ENCODE assay signal across 1 cellular context in the genomic region with DNA sequence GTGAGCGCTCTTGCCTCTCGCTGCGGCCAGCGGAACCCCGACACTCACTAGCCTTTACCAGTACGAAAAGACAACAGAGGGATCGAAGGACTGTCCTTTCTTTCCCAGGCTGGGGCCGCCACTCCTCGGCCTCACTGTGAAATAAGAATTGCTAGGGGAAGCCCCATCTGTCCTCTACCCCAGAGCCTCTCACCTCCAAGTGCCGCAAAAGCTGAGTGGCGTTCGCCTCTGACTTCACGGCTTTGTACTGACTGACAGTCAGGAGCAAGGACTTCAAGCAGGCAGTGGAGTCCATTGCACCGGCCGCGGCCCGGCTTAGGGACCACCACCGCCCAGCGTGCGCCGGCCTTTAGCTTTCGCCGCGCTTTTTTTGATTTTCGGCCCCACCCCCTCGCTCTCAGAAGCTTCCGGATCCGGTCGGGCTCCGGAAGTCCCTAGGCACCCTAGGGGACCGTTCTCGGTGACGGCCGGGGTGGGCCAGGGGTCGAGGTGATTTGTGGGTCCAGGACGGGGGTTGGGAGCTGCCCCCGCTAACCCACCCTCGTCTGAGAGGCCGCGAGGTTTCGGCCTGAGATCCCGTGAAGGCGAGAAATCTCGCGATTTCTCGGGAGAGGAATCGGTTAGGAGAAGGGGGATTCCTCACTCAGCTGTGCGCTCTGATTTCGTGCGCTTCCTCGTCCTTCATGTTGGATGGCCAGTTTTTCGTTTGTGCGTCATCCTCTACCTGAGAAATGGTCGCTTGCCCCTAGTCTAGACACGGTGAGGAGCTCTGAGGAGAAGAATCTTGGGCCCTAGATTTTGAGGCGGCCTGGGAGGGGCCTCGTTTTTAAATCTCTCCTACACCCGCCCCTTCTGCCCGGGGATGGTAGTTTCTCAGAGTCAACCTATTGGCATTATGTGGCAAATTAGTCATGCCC.
TF ChIP-seq lines count a peak whose summit lies in the region.

A gene (minus strand): TSS at position 358 of the 917 bp plus-strand sequence. CDS start 63 bp downstream, at position 295.
A gene with protein sequence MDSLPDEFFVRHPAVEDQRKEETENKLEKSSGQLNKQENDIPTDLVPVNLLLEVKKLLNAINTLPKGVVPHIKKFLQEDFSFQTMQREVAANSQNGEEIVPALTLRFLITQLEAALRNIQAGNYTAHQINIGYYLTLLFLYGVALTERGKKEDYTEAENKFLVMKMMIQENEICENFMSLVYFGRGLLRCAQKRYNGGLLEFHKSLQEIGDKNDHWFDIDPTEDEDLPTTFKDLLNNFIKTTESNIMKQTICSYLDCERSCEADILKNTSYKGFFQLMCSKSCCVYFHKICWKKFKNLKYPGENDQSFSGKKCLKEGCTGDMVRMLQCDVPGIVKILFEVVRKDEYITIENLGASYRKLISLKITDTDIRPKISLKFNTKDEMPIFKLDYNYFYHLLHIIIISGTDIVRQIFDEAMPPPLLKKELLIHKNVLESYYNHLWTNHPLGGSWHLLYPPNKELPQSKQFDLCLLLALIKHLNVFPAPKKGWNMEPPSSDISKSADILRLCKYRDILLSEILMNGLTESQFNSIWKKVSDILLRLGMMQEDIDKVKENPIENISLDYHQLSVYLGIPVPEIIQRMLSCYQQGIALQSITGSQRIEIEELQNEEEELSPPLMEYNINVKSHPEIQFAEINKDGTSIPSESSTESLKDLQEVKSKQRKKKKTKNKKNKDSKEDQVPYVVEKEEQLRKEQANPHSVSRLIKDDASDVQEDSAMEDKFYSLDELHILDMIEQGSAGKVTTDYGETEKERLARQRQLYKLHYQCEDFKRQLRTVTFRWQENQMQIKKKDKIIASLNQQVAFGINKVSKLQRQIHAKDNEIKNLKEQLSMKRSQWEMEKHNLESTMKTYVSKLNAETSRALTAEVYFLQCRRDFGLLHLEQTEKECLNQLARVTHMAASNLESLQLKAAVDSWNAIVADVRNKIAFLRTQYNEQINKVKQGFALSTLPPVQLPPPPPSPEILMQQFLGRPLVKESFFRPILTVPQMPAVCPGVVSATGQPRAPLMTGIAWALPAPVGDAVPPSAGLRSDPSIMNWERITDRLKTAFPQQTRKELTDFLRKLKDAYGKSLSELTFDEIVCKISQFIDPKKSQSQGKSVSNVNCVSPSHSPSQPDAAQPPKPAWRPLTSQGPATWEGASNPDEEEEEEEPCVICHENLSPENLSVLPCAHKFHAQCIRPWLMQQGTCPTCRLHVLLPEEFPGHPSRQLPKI (plus strand): TSS at position 642 of the 917 bp plus-strand sequence. CDS start 15,685 bp downstream, outside the sequence.

TF ChIP-seq in HepG2, 621 proteins besides CTCF, POLR2A, EP300 and RAD21 (continued from another document and continues in another):
- TF ChIP-seq, protein P1, sequence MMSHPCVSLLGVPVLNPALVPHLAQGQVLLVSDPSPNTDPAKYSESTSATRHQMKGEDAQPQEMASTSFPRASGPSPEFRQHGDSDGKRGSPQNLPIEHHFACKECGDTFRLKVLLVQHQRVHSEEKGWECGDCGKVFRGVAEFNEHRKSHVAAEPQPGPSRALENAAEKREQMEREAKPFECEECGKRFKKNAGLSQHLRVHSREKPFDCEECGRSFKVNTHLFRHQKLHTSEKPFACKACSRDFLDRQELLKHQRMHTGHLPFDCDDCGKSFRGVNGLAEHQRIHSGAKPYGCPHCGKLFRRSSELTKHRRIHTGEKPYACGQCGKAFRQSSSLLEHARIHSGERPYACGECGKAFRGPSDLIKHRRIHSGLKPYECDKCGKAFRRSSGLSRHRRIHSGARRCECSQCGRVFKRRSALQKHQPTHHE (CRISPR knock-in tag; IDR thresholded peaks at IDR 0.05; ENCODE audit: borderline replicate concordance), result no peak
- TF ChIP-seq NPAS2 (CRISPR knock-in tag; IDR thresholded peaks at IDR 0.05; ENCODE audit: borderline replicate concordance) (no peak), REXO4 (CRISPR knock-in tag; IDR thresholded peaks at IDR 0.05; ENCODE audit: borderline replicate concordance) (no peak), ZNF7 (CRISPR knock-in tag; IDR thresholded peaks at IDR 0.05) (no peak), HNRNPH1 (optimal IDR thresholded peaks at IDR 0.05; ENCODE audit: low read depth, low read length) (no peak), ZNF382 (CRISPR knock-in tag; IDR thresholded peaks at IDR 0.05; ENCODE audit: borderline replicate concordance) (no peak), HNRNPUL1 (IDR thresholded peaks at IDR 0.05; ENCODE audit: low read depth, low read length) (no peak), ZBTB42 (CRISPR knock-in tag; IDR thresholded peaks at IDR 0.05) (no peak), ZNF773 (CRISPR knock-in tag; IDR thresholded peaks at IDR 0.05; ENCODE audit: borderline replicate concordance) (no peak), HMG20A (CRISPR knock-in tag; IDR thresholded peaks at IDR 0.05; ENCODE audit: borderline replicate concordance) (peak; percentile 4; the same call in 1 of the 2 replicates), ZBTB8A (CRISPR knock-in tag; IDR thresholded peaks at IDR 0.05; ENCODE audit: borderline replicate concordance, low read depth) (no peak), ZNF589 (CRISPR knock-in tag; conservative IDR thresholded peaks at IDR 0.05) (no peak), SNRNP70 (IDR thresholded peaks at IDR 0.05; ENCODE audit: low read depth, low read length) (no peak), SSRP1 (CRISPR knock-in tag; IDR thresholded peaks at IDR 0.05) (no peak), MEIS2 (CRISPR knock-in tag; IDR thresholded peaks at IDR 0.05) (peak; percentile 89), HOXA7 (CRISPR knock-in tag; IDR thresholded peaks at IDR 0.05) (no peak), RARG (CRISPR knock-in tag; IDR thresholded peaks at IDR 0.05; ENCODE audit: low read depth) (0 out of 2 replicates have a peak, but pooled peaks have one; percentile 59), ZSCAN12 (CRISPR knock-in tag; IDR thresholded peaks at IDR 0.05) (0 out of 2 replicates have a peak, but pooled peaks have one; percentile 72), CEBPG (CRISPR knock-in tag; IDR thresholded peaks at IDR 0.05) (no peak), MXI1 (IDR thresholded peaks at IDR 0.05; ENCODE audit: borderline replicate concordance, low read depth, low read length) (peak; percentile 100), GLI4 (CRISPR knock-in tag; IDR thresholded peaks at IDR 0.05; ENCODE audit: borderline replicate concordance) (no peak), JARID2 (CRISPR knock-in tag; IDR thresholded peaks at IDR 0.05; ENCODE audit: insufficient replicate concordance) (no peak), NFKB2 (CRISPR knock-in tag; IDR thresholded peaks at IDR 0.05; ENCODE audit: borderline replicate concordance) (0 out of 2 replicates have a peak, but pooled peaks have one; percentile 46), ZNF33A (CRISPR knock-in tag; IDR thresholded peaks at IDR 0.05; ENCODE audit: borderline replicate concordance) (no peak), KDM1A (CRISPR knock-in tag; IDR thresholded peaks at IDR 0.05) (no peak), SRSF1 (optimal IDR thresholded peaks at IDR 0.05; ENCODE audit: low read depth, low read length) (no peak)
- TF ChIP-seq, protein P2, sequence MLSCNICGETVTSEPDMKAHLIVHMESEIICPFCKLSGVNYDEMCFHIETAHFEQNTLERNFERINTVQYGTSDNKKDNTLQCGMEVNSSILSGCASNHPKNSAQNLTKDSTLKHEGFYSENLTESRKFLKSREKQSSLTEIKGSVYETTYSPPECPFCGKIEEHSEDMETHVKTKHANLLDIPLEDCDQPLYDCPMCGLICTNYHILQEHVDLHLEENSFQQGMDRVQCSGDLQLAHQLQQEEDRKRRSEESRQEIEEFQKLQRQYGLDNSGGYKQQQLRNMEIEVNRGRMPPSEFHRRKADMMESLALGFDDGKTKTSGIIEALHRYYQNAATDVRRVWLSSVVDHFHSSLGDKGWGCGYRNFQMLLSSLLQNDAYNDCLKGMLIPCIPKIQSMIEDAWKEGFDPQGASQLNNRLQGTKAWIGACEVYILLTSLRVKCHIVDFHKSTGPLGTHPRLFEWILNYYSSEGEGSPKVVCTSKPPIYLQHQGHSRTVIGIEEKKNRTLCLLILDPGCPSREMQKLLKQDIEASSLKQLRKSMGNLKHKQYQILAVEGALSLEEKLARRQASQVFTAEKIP (CRISPR knock-in tag; IDR thresholded peaks at IDR 0.05; ENCODE audit: borderline replicate concordance), result no peak
- TF ChIP-seq, protein P3, sequence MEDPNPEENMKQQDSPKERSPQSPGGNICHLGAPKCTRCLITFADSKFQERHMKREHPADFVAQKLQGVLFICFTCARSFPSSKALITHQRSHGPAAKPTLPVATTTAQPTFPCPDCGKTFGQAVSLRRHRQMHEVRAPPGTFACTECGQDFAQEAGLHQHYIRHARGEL (CRISPR knock-in tag; IDR thresholded peaks at IDR 0.05), result no peak
- TF ChIP-seq, protein P4, sequence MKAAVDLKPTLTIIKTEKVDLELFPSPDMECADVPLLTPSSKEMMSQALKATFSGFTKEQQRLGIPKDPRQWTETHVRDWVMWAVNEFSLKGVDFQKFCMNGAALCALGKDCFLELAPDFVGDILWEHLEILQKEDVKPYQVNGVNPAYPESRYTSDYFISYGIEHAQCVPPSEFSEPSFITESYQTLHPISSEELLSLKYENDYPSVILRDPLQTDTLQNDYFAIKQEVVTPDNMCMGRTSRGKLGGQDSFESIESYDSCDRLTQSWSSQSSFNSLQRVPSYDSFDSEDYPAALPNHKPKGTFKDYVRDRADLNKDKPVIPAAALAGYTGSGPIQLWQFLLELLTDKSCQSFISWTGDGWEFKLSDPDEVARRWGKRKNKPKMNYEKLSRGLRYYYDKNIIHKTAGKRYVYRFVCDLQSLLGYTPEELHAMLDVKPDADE (CRISPR knock-in tag; IDR thresholded peaks at IDR 0.05), result no peak
- TF ChIP-seq, protein P5, sequence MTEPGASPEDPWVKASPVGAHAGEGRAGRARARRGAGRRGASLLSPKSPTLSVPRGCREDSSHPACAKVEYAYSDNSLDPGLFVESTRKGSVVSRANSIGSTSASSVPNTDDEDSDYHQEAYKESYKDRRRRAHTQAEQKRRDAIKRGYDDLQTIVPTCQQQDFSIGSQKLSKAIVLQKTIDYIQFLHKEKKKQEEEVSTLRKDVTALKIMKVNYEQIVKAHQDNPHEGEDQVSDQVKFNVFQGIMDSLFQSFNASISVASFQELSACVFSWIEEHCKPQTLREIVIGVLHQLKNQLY (CRISPR knock-in tag; IDR thresholded peaks at IDR 0.05), result no peak
- TF ChIP-seq, protein P6, sequence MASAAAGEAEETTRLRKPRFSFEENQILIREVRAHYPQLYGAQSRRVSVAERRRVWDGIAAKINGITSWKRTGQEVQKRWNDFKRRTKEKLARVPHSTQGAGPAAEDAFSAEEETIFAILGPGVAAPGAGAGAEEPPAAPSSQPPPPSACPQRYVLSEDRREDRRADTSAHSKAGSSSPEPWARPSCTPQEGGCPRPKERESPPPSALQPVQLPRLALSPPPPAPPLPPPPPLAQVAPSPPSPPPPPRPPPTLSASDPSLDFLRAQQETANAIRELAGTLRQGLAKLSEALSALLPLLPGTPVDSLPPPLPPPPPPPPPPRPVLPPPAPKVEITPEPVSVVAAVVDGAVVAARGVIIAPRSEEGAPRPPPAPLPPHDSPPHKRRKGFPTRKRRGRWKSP (CRISPR knock-in tag; IDR thresholded peaks at IDR 0.05), result peak; percentile 55; the same call in 1 of the 2 replicates
- TF ChIP-seq, protein P7, sequence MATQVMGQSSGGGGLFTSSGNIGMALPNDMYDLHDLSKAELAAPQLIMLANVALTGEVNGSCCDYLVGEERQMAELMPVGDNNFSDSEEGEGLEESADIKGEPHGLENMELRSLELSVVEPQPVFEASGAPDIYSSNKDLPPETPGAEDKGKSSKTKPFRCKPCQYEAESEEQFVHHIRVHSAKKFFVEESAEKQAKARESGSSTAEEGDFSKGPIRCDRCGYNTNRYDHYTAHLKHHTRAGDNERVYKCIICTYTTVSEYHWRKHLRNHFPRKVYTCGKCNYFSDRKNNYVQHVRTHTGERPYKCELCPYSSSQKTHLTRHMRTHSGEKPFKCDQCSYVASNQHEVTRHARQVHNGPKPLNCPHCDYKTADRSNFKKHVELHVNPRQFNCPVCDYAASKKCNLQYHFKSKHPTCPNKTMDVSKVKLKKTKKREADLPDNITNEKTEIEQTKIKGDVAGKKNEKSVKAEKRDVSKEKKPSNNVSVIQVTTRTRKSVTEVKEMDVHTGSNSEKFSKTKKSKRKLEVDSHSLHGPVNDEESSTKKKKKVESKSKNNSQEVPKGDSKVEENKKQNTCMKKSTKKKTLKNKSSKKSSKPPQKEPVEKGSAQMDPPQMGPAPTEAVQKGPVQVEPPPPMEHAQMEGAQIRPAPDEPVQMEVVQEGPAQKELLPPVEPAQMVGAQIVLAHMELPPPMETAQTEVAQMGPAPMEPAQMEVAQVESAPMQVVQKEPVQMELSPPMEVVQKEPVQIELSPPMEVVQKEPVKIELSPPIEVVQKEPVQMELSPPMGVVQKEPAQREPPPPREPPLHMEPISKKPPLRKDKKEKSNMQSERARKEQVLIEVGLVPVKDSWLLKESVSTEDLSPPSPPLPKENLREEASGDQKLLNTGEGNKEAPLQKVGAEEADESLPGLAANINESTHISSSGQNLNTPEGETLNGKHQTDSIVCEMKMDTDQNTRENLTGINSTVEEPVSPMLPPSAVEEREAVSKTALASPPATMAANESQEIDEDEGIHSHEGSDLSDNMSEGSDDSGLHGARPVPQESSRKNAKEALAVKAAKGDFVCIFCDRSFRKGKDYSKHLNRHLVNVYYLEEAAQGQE (IDR thresholded peaks at IDR 0.05; ENCODE audit: borderline replicate concordance in 1 of 2, low read depth in 1 of 2, low read length in 2 of 2), result 0 out of 4 replicates have a peak, but pooled peaks of 1 of the 2 experiments have one; percentile 16
- TF ChIP-seq, protein P8, sequence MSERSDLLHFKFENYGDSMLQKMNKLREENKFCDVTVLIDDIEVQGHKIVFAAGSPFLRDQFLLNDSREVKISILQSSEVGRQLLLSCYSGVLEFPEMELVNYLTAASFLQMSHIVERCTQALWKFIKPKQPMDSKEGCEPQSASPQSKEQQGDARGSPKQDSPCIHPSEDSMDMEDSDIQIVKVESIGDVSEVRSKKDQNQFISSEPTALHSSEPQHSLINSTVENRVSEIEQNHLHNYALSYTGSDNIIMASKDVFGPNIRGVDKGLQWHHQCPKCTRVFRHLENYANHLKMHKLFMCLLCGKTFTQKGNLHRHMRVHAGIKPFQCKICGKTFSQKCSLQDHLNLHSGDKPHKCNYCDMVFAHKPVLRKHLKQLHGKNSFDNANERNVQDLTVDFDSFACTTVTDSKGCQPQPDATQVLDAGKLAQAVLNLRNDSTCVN (CRISPR knock-in tag; IDR thresholded peaks at IDR 0.05; ENCODE audit: borderline replicate concordance), result no peak
- TF ChIP-seq, protein P9, sequence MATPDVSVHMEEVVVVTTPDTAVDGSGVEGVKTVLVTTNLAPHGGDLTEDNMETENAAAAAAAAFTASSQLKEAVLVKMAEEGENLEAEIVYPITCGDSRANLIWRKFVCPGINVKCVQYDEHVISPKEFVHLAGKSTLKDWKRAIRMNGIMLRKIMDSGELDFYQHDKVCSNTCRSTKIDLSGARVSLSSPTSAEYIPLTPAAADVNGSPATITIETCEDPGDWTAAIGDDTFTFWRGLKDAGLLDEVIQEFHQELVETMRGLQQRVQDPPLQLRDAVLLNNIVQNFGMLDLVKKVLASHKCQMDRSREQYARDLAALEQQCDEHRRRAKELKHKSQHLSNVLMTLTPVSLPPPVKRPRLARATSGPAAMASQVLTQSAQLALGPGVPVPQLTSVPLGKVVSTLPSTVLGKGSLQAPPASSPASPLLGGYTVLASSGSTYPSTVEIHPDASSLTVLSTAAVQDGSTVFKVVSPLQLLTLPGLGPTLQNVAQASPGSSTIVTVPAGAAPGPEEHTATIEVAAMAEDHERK (CRISPR knock-in tag; IDR thresholded peaks at IDR 0.05; ENCODE audit: low read depth), result no peak
- TF ChIP-seq, protein P10, sequence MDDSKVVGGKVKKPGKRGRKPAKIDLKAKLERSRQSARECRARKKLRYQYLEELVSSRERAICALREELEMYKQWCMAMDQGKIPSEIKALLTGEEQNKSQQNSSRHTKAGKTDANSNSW (CRISPR knock-in tag; IDR thresholded peaks at IDR 0.05; ENCODE audit: borderline replicate concordance), result no peak
